3 cellular contexts compared by ENCODE assay signal in genomic region chr17:1004769-1005295, GRCh38.
TF ChIP-seq lines count a peak whose summit lies in the region.

No MANE protein-coding gene starts in this region.

TF ChIP-seq in SK-N-SH, 30 proteins besides CTCF, POLR2A, EP300 and RAD21 (continued from another document):
- TF ChIP-seq GABPA (IDR thresholded peaks at IDR 0.05; ENCODE audit: low read depth) (no peak), IRF3 (IDR thresholded peaks at IDR 0.05; ENCODE audit: low read depth, low read length) (no peak), EZH2phosphoT487 (IDR thresholded peaks at IDR 0.05; ENCODE audit: borderline replicate concordance, low read depth) (no peak), POLR2AphosphoS5 (IDR thresholded peaks at IDR 0.05; ENCODE audit: low read depth, low read length) (no peak), NFIC (IDR thresholded peaks at IDR 0.05; ENCODE audit: borderline replicate concordance) (no peak), TCF12 (IDR thresholded peaks at IDR 0.05) (no peak), MXI1 (IDR thresholded peaks at IDR 0.05; ENCODE audit: low read depth, low read length) (no peak), GATA2 (CRISPR knock-in tag; IDR thresholded peaks at IDR 0.05) (no peak), ZBTB33 (IDR thresholded peaks at IDR 0.05; ENCODE audit: borderline replicate concordance, low read depth) (no peak)
TF ChIP-seq in SK-N-SH: peak in this region for 0.

TF ChIP-seq in SK-N-SH treated with all-trans-retinoic acid at 6 μM for 48 hours, 23 proteins besides CTCF, POLR2A, EP300 and RAD21 (continued from another document):
- TF ChIP-seq POU6F1 (CRISPR knock-in tag; IDR thresholded peaks at IDR 0.05; ENCODE audit: borderline replicate concordance, low read depth) (no peak), GLIS3 (CRISPR knock-in tag; IDR thresholded peaks at IDR 0.05) (no peak), PATZ1 (CRISPR knock-in tag; IDR thresholded peaks at IDR 0.05; ENCODE audit: borderline replicate concordance) (no peak), TCF4 (CRISPR knock-in tag; IDR thresholded peaks at IDR 0.05; ENCODE audit: borderline replicate concordance) (no peak), ZNF70 (CRISPR knock-in tag; IDR thresholded peaks at IDR 0.05) (no peak), PPARA (CRISPR knock-in tag; IDR thresholded peaks at IDR 0.05; ENCODE audit: borderline replicate concordance) (no peak), CSRNP3 (CRISPR knock-in tag; IDR thresholded peaks at IDR 0.05) (no peak), TSHZ2 (CRISPR knock-in tag; IDR thresholded peaks at IDR 0.05) (no peak)

TF ChIP-seq in WTC11, 78 proteins besides CTCF, POLR2A, EP300 and RAD21 (continued from another document):
- no peak for TF ChIP-seq AFF4 (CRISPR knock-in tag; IDR thresholded peaks at IDR 0.05; ENCODE audit: borderline replicate concordance)
- no peak for TF ChIP-seq ZNF138 (CRISPR knock-in tag; conservative IDR thresholded peaks at IDR 0.05)
- TF ChIP-seq JAZF1 (CRISPR knock-in tag; IDR thresholded peaks at IDR 0.05) = no peak
- no peak for TF ChIP-seq GTF2I (CRISPR knock-in tag; conservative IDR thresholded peaks at IDR 0.05)
- TF ChIP-seq PRRX2 (CRISPR knock-in tag; IDR thresholded peaks at IDR 0.05) = no peak
- no peak for TF ChIP-seq ZBTB21 (CRISPR knock-in tag; IDR thresholded peaks at IDR 0.05; ENCODE audit: borderline replicate concordance)
- TF ChIP-seq ZNF425 (CRISPR knock-in tag; conservative IDR thresholded peaks at IDR 0.05) = no peak
- TF ChIP-seq PRDM15 (CRISPR knock-in tag; IDR thresholded peaks at IDR 0.05) = no peak
- TF ChIP-seq USF2 (CRISPR knock-in tag; IDR thresholded peaks at IDR 0.05) = no peak
- TF ChIP-seq E2F1 (CRISPR knock-in tag; IDR thresholded peaks at IDR 0.05) = no peak
- TF ChIP-seq E2F5 (CRISPR knock-in tag; IDR thresholded peaks at IDR 0.05) = no peak
- no peak for TF ChIP-seq PREB (CRISPR knock-in tag; IDR thresholded peaks at IDR 0.05; ENCODE audit: borderline replicate concordance)
- TF ChIP-seq FOXP4 (CRISPR knock-in tag; IDR thresholded peaks at IDR 0.05) = no peak
